35 cellular contexts compared by ENCODE assay signal in the genomic region with DNA sequence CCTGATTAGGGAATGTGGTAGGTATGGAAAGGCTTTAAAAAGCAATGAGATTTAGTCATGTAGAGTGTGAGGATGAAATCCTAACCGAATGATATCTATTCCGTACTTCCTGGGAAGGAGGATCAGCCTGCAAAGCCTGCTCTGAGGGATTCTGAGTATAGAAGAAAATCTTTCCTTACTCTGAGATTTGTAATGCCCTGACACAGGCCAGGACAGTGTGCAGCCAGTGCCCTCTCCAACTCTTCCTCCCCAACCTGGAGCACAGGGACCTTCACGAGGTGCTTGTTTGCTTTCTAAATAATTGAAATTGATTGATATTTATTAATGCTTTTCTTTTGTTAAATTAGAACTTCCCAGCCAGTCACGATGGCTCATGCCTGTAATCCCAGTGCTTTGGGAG.
"Had no signal": no experiment of that assay in that cellular context is flagged by ENCODE, and none has a peak within 500 bp of the region (broad histone marks: within the 10 kb centered on the region; RNA-seq: fewer than 3 reads in every experiment).

No MANE protein-coding gene starts in this region.

- DNase-seq: Karpas-422, Kasumi-1, MG63, MM.1S, MV-4-11, NCI-H1048, NCI-H1092, NCI-H1092 treated with DMSO at 0.1 percent for 48 hours, NCI-H1105, NCI-H1105 treated with DMSO at 0.1 percent for 48 hours, NCI-H1417, NCI-H1417 treated with DMSO at 0.1 percent for 48 hours, NCI-H1436, NCI-H1436 treated with DMSO at 0.1 percent for 48 hours, NCI-H146, NCI-H1694, NCI-H1694 treated with DMSO at 0.1 percent for 48 hours, NCI-H187, NCI-H187 treated with DMSO at 0.1 percent for 48 hours, NCI-H1930, NCI-H2029, NCI-H2029 treated with DMSO at 0.1 percent for 48 hours, NCI-H2081, NCI-H2081 treated with DMSO at 0.1 percent for 48 hours, NCI-H2107, NCI-H2171, NCI-H2171 treated with DMSO at 0.1 percent for 48 hours, NCI-H2227 treated with DMSO at 0.1 percent for 48 hours, NCI-H226, NCI-H345, NCI-H446, NCI-H446 treated with DMSO at 0.1 percent for 48 hours, NCI-H510A, NCI-H510A treated with DMSO at 0.1 percent for 48 hours had no signal

- H3K27ac ChIP-seq: KMS-11 had no signal

- H3K36me3 ChIP-seq: MG63 had no signal

- H3K27me3 ChIP-seq: MG63 had no signal

- H3K4me3 ChIP-seq: MG63 had no signal

- H3K9ac ChIP-seq: KMS-11 had no signal

- H3K4me2 ChIP-seq: KMS-11 had no signal
